11 cellular contexts compared by ENCODE assay signal in the genomic region with DNA sequence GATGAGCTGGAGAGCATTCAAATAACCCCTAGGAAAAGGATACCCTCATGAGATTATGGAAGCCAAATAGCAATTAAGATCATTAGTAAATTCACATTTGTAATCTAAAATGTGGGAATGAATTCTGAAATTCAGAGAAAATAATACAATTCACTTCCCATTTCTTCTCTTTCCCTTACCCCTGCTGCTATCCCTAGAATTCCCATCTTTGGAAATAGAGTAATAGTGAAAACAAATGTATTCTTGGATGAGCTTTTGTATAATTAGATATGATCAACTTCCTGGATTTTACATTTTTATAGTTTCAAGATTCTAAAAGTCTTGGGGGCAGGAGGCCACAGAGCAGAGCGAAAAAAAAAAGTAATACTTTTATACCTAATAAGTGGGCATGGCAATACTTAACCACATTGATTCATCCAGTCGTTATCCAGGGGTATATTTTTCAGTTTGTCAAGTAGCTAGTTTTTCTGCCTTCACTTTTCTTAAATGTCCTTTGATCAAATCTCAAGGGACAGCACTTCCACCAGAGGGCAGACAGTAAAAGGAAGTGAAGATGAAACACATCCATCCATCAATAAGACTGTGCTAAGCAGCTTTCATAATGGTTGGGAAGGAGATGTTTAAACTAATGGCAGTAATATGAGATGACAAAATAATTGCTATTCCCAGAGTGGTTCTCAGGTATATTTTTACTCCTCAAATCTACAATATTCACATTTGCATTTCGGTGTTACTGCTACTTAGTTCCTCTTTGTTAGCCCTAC.
DNase-seq lines count a peak whose midpoint lies in the region; FAIRE-seq and TF ChIP-seq lines count a peak whose summit lies in the region.
"Had no signal": no experiment of that assay in that cellular context is flagged by ENCODE, and none has a peak within 500 bp of the region (broad histone marks: within the 10 kb centered on the region; RNA-seq: fewer than 3 reads in every experiment).

No MANE protein-coding gene starts in this region.

- H3K27me3 Mint-ChIP-seq in MCF 10A (ENCODE audit: insufficient read depth, unreplicated experiment) (peaks cover 29% of the 10 kb centered on the region), type B pancreatic cell (no peaks in the 10 kb centered on the region)
- H3K27me3 Mint-ChIP-seq: effector memory CD8-positive, alpha-beta T cell had no signal

- no peaks in the 10 kb centered on the region for H3K79me2 ChIP-seq in mammary epithelial cell (ENCODE audit: insufficient read depth, low read length)

- no TSS peak for BruUV-seq in MCF 10A (replicated peaks; lab: Mats Ljungman, UMichigan)
- BruUV-seq in mammary epithelial cell (replicated peaks; lab: Mats Ljungman, UMichigan), result no TSS peak

- H2AFZ ChIP-seq in mammary epithelial cell (ENCODE audit: low read depth, low read length), result no peak overlapping the region

- CTCF ChIA-PET in MCF 10A (lab: Yijun Ruan, JAX) (interaction anchor here (0.7 to 1.3 kb wide), 8 partner anchors 9 to 1949 kb away, joined by 3 to 5 read pairs (median 3); no protein-coding TSS in a partner anchor), mammary epithelial cell (lab: Charles Lee; ENCODE audit: low non-redundant PET) (no interaction called here)

- no peaks in the 10 kb centered on the region for H3K9me3 Mint-ChIP-seq in MCF 10A (ENCODE audit: unreplicated experiment)
- no peaks in the 10 kb centered on the region for H3K9me3 Mint-ChIP-seq in type B pancreatic cell

- POLR2A ChIA-PET in MCF 10A (lab: Yijun Ruan, JAX), result no interaction called here

- FAIRE-seq in GM12891 (lab: Jason Lieb, UNC), result no peak

- no peaks in the 10 kb centered on the region for H3K36me3 ChIP-seq in mammary epithelial cell (ENCODE audit: insufficient read depth, low read length)

- dilution Hi-C loops in mammary epithelial cell (cut with HindIII; ENCODE audit: low sequenced_read_pairs), result no loop called here

- in situ Hi-C loops in mammary epithelial cell (cut with MboI; ENCODE audit: low sequenced_read_pairs in 2 of 2), result no loop called here

- H3K27ac Mint-ChIP-seq in MCF 10A (ENCODE audit: low read depth, unreplicated experiment), result no peak overlapping the region
- H3K27ac Mint-ChIP-seq in type B pancreatic cell, result no peak overlapping the region
- H3K27ac Mint-ChIP-seq: CD8-positive, alpha-beta T cell; effector memory CD8-positive, alpha-beta T cell had no signal

- H3K9me3 ChIP-seq in mammary epithelial cell (replicated peaks; ENCODE audit: insufficient read depth, low read length), result no peaks in the 10 kb centered on the region

- H4K20me1 ChIP-seq in mammary epithelial cell (ENCODE audit: insufficient read depth, low read length), result no peaks in the 10 kb centered on the region

- TF ChIP-seq POLR2A in GM12891 (IDR thresholded peaks at IDR 0.05; ENCODE audit: low read depth, low read length), result no peak

- H3K27me3 ChIP-seq in mammary epithelial cell (ENCODE audit: insufficient read depth, low read length), result no peaks in the 10 kb centered on the region

- no peak overlapping the region for H3K4me2 ChIP-seq in mammary epithelial cell (ENCODE audit: insufficient read depth, low read depth, low read length)

- DNase-seq in MCF 10A (ENCODE audit: unreplicated experiment) (peak; percentile 34), mammary epithelial cell (no peak), NCI-H526 (lab: John Stamatoyannopoulos, UW) (peak; percentile 42 to 57), foreskin fibroblast (peak in 1 of 2 donors; percentile 14), type B pancreatic cell (ENCODE audit: extremely low spot score, unreplicated experiment) (no peak), NK-92 (lab: John Stamatoyannopoulos, UW; ENCODE audit: unreplicated experiment) (no peak), GOT3 (lab: John Stamatoyannopoulos, UW) (no peak), GM12891 (ENCODE audit: insufficient read length, low spot score) (no peak)
- DNase-seq: CD8-positive, alpha-beta T cell; effector memory CD8-positive, alpha-beta T cell; NCI-H1092 had no signal

- H3K4me1 Mint-ChIP-seq in MCF 10A (ENCODE audit: insufficient read depth, unreplicated experiment) (no peaks in the 10 kb centered on the region), type B pancreatic cell (ENCODE audit: unreplicated experiment) (peaks cover 12% of the 10 kb centered on the region)

- WGBS in mammary epithelial cell (ENCODE audit: low coverage, missing lambda C conversion rate), result 38% methylated on average over 3 of the region's 3 CpGs

- TF ChIP-seq CTCF in MCF 10A (IDR thresholded peaks at IDR 0.05; ENCODE audit: unreplicated experiment) (peak; percentile 28), mammary epithelial cell (conservative IDR thresholded peaks at IDR 0.05 in 1 of 2, IDR thresholded peaks at IDR 0.05 in 1 of 2; ENCODE audit: extremely low read depth in 1 of 2, insufficient read depth in 1 of 2, low read depth in 1 of 2, low read length in 2 of 2) (peak in 1 of 2 donors; percentile 21), foreskin fibroblast (IDR thresholded peaks at IDR 0.05; ENCODE audit: low read depth, low read length) (peak; percentile 36), type B pancreatic cell (conservative IDR thresholded peaks at IDR 0.05) (peak; percentile 64)

- H3K36me3 Mint-ChIP-seq in MCF 10A (ENCODE audit: insufficient read depth, unreplicated experiment), result no peaks in the 10 kb centered on the region
- H3K36me3 Mint-ChIP-seq in type B pancreatic cell, result peaks cover 4% of the 10 kb centered on the region
- H3K36me3 Mint-ChIP-seq: CD8-positive, alpha-beta T cell had no signal

- H3K4me3 Mint-ChIP-seq in MCF 10A (ENCODE audit: unreplicated experiment), result no peak overlapping the region
- H3K4me3 Mint-ChIP-seq in type B pancreatic cell, result no peak overlapping the region
- H3K4me3 Mint-ChIP-seq: CD8-positive, alpha-beta T cell; effector memory CD8-positive, alpha-beta T cell had no signal

- no peak overlapping the region for H3K9ac ChIP-seq in mammary epithelial cell (ENCODE audit: insufficient read depth, low read length)

- H3K4me3 ChIP-seq in mammary epithelial cell (replicated peaks in 1 of 3; ENCODE audit: insufficient read depth in 1 of 3, low read depth in 2 of 3, low read length in 3 of 3), result no peak overlapping the region
- no peak overlapping the region for H3K4me3 ChIP-seq in foreskin fibroblast (ENCODE audit: low read depth in 1 of 2, low read length in 2 of 2)

- H3K4me1 ChIP-seq in mammary epithelial cell (ENCODE audit: insufficient read depth, low read length), result no peaks in the 10 kb centered on the region

- no peak overlapping the region for H3K27ac ChIP-seq in mammary epithelial cell (ENCODE audit: insufficient read depth, low read depth, low read length)

- intact Hi-C loops in MCF 10A (cut with micrococcal nuclease) (loop anchor here (5.0 kb wide), 1 partner anchor 1042 kb away; no protein-coding TSS in a partner anchor), mammary epithelial cell (cut with micrococcal nuclease) (no loop called here)

TF ChIP-seq in GM12891, 5 proteins besides CTCF, POLR2A, EP300 and RAD21:
- no peak for TF ChIP-seq POLR2AphosphoS5 (IDR thresholded peaks at IDR 0.05; ENCODE audit: low read depth, low read length)
- no peak for TF ChIP-seq PAX5 (IDR thresholded peaks at IDR 0.05; ENCODE audit: insufficient read depth, low read length, severe bottlenecking)
- no peak for TF ChIP-seq POU2F2 (IDR thresholded peaks at IDR 0.05; ENCODE audit: low read depth, low read length)
- TF ChIP-seq SPI1 (IDR thresholded peaks at IDR 0.05; ENCODE audit: low read depth, low read length), result no peak
- TF ChIP-seq TAF1 (IDR thresholded peaks at IDR 0.05; ENCODE audit: low read depth, low read length), result no peak

Comparison
In these comparisons a context has a peak if more than half of its experiments do, and no peak if none do; other contexts are left out.
1. DNase-seq: peak in MCF 10A (single experiment) and NCI-H526 (2 of 2); none in mammary epithelial cell (single experiment), type B pancreatic cell (single experiment), NK-92 (single experiment), GOT3 (single experiment) and GM12891 (single experiment).